Comparison of ENCODE assay signal across 8 cellular contexts in the genomic region with DNA sequence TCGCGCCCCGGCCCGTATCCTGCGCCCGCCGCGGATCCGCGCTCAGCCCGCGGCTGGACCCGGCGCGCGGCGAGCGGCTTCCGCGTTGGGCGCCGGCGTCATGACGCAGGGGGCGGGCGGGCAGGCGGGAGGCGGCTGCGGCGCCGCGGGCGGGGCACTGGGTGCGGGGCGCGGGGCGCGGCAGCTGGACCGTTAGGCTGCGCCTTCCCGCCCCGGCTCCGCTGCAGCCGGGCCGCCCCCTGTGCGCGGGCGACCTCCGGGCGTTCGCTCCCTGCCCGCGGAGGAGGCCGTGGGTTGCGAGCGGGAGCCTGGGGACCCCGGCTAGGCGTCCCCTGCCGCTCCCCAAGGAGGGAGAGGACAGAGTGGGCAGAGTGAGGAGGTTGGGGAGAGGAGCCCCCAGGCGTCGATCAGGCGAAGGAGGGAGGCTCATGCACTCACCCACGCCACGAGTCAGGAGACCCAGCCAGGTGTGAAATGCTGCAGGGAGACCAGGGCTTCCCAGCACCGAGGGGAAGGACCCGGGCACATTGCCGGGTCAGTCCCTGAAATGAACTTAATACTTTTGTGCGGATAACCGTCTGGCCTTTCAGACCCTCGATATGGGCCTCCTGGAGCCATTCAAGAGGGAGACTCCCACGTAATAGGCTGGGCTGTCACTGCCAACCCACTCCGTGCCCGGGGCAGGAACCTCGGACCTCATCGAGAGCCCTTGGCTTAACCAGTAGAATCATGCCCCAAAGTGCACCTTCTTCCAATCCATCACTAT. TPM values are rescaled to one million over a fixed set of nuclear protein-coding genes. Genes with fewer than 3 reads are reported as not detected.
DNase-seq lines count a peak whose midpoint lies in the region; ATAC-seq and TF ChIP-seq lines count a peak whose summit lies in the region.

A gene (minus strand): TSS at position 55 of the 766 bp plus-strand sequence. CDS start 252 bp downstream, outside the sequence.

- no peaks in the 10 kb centered on the region for H3K79me2 ChIP-seq in OCI-LY1 (ENCODE audit: insufficient read depth, low read length)

- no peaks in the 10 kb centered on the region for H3K9me3 Mint-ChIP-seq in activated T-cell treated with anti-CD3 and anti-CD28 coated beads, Interleukin-2, amount 50 U/mL, for 4 hours

- no peaks in the 10 kb centered on the region for H3K9me2 ChIP-seq in OCI-LY1 (ENCODE audit: low read depth, low read length)

- peak; percentile 72 for ATAC-seq in GM18868 (IDR thresholded peaks at IDR 0.05; ENCODE audit: unreplicated experiment)
- ATAC-seq in HG03103 (IDR thresholded peaks at IDR 0.05; ENCODE audit: low read depth, unreplicated experiment): peak; percentile 64
- peak; percentile 83 to 85 for ATAC-seq in activated T-cell treated with anti-CD3 and anti-CD28 coated beads, Interleukin-2, amount 50 U/mL, for 4 hours

- no peaks in the 10 kb centered on the region for H3K27me3 Mint-ChIP-seq in activated T-cell treated with anti-CD3 and anti-CD28 coated beads, Interleukin-2, amount 50 U/mL, for 4 hours (ENCODE audit: low read depth)

- peak within 1 kb of the TSS; percentile 87 for H3K4me2 ChIP-seq in OCI-LY1 (ENCODE audit: low read length)

- H3K4me1 ChIP-seq in OCI-LY1 (ENCODE audit: insufficient read depth, low read length, severe bottlenecking) (peaks cover 29% of the 10 kb centered on the region), esophagus (ENCODE audit: control insufficient read depth in 2 of 2, insufficient read depth in 2 of 2, low read length in 1 of 2) (peaks cover 5 to 7% of the 10 kb centered on the region in 2 donors), mucosa of stomach (ENCODE audit: control insufficient read depth, insufficient read depth, low read length) (peaks cover 3% of the 10 kb centered on the region)

- no peaks in the 10 kb centered on the region for H3K36me3 Mint-ChIP-seq in activated T-cell treated with anti-CD3 and anti-CD28 coated beads, Interleukin-2, amount 50 U/mL, for 4 hours (ENCODE audit: insufficient read depth)

- H3K27ac ChIP-seq in OCI-LY1 (ENCODE audit: low read depth, low read length, poor library complexity, severe bottlenecking): no peak within 1 kb of the TSS
- peak within 1 kb of the TSS; percentile 85 to 90 for H3K27ac ChIP-seq in esophagus (ENCODE audit: low read depth in 2 of 2, low read length in 1 of 2)

- WGBS in esophagus, 2 donors: 7 to 10% methylated on average over 61 to 75 of the region's 75 CpGs

- peak within 1 kb of the TSS; percentile 90 for H3K4me3 Mint-ChIP-seq in activated T-cell treated with anti-CD3 and anti-CD28 coated beads, Interleukin-2, amount 50 U/mL, for 4 hours

- H2AFZ ChIP-seq in OCI-LY1 (ENCODE audit: low read length): peak within 1 kb of the TSS; percentile 88; the same call in 1 of the 2 replicates

- TF ChIP-seq CTCF in OCI-LY1 (IDR thresholded peaks at IDR 0.05; ENCODE audit: low read length): no peak

- H3F3A ChIP-seq in OCI-LY1 (ENCODE audit: insufficient read depth, low read length): no peaks in the 10 kb centered on the region

- H3K36me3 ChIP-seq in OCI-LY1 (ENCODE audit: insufficient read depth, low read length) (no peaks in the 10 kb centered on the region), esophagus (ENCODE audit: control insufficient read depth in 2 of 2, insufficient read depth in 2 of 2, low read length in 1 of 2) (no peaks in the 10 kb centered on the region), mucosa of stomach (ENCODE audit: control insufficient read depth, insufficient read depth, low read length) (no peaks in the 10 kb centered on the region)

- H3K4me1 Mint-ChIP-seq in activated T-cell treated with anti-CD3 and anti-CD28 coated beads, Interleukin-2, amount 50 U/mL, for 4 hours (ENCODE audit: low read depth): peaks cover 28% of the 10 kb centered on the region

- H3K27me3 ChIP-seq in OCI-LY1 (ENCODE audit: insufficient read depth, low read length): no peaks in the 10 kb centered on the region; the same call in 1 of the 2 replicates
- no peaks in the 10 kb centered on the region for H3K27me3 ChIP-seq in esophagus (ENCODE audit: control insufficient read depth in 1 of 2, insufficient read depth in 2 of 2, low read length in 2 of 2)
- no peaks in the 10 kb centered on the region for H3K27me3 ChIP-seq in mucosa of stomach (ENCODE audit: control insufficient read depth, insufficient read depth, low read length)

- no peaks in the 10 kb centered on the region for H3K9me3 ChIP-seq in OCI-LY1 (ENCODE audit: low read length)
- H3K9me3 ChIP-seq in esophagus (ENCODE audit: control insufficient read depth in 2 of 2, insufficient read depth in 1 of 2, low read depth in 1 of 2, low read length in 1 of 2): no peaks in the 10 kb centered on the region
- no peaks in the 10 kb centered on the region for H3K9me3 ChIP-seq in mucosa of stomach (ENCODE audit: control insufficient read depth, low read length)

- H3K9ac ChIP-seq in OCI-LY1 (ENCODE audit: low read length) (peak within 1 kb of the TSS; percentile 88), mucosa of stomach (ENCODE audit: low read length) (peak within 1 kb of the TSS; percentile 82)

- H3K4me3 ChIP-seq in OCI-LY1 (ENCODE audit: low read depth, low read length, poor library complexity, severe bottlenecking) (peak within 1 kb of the TSS; percentile 94), esophagus (ENCODE audit: low read depth in 1 of 2, low read length in 2 of 2) (peak within 1 kb of the TSS; percentile 87 to 98), mucosa of stomach (ENCODE audit: low read length) (peak within 1 kb of the TSS; percentile 74)

- peak; percentile 97 for DNase-seq in AG20443 (ENCODE audit: low spot score)
- DNase-seq in activated T-cell treated with anti-CD3 and anti-CD28 coated beads, Interleukin-2, amount 50 U/mL, for 4 hours: peak; percentile 66
- peak; percentile 38 to 50 for DNase-seq in stimulated activated CD8-positive, alpha-beta memory T cell treated with anti-CD3 and anti-CD28 coated beads, Interleukin-4, amount 100 ng/mL, for 4 hours (ENCODE audit: low read depth in 2 of 2, low spot score in 1 of 2)

- 0 out of 2 replicates have a peak, but pooled peaks cover 6% of the 10 kb centered on the region for H4K20me1 ChIP-seq in OCI-LY1 (ENCODE audit: insufficient read depth, low read length)

RNA-seq across cellular contexts. Expression of the gene that starts here (rescaled TPM):
- 10 to 100 TPM; 64.3 to 79.2 (median 78.1) TPM for total RNA-seq in activated T-cell treated with anti-CD3 and anti-CD28 coated beads, Interleukin-2, amount 50 U/mL, for 4 hours
- 1 to 10 TPM; 4.0 to 6.1 TPM for polyA plus RNA-seq in esophagus

Comparison
In these comparisons a context has a peak if more than half of its experiments do, and no peak if none do; other contexts are left out.
1. DNase-seq: peak in every context shown above with its lines; median percentile 97 in AG20443; 66 in activated T-cell treated with anti-CD3 and anti-CD28 coated beads, Interleukin-2, amount 50 U/mL, for 4 hours; 44 in stimulated activated CD8-positive, alpha-beta memory T cell treated with anti-CD3 and anti-CD28 coated beads, Interleukin-4, amount 100 ng/mL, for 4 hours.